Comparison of ENCODE assay signal across 9 cellular contexts in the genomic region with DNA sequence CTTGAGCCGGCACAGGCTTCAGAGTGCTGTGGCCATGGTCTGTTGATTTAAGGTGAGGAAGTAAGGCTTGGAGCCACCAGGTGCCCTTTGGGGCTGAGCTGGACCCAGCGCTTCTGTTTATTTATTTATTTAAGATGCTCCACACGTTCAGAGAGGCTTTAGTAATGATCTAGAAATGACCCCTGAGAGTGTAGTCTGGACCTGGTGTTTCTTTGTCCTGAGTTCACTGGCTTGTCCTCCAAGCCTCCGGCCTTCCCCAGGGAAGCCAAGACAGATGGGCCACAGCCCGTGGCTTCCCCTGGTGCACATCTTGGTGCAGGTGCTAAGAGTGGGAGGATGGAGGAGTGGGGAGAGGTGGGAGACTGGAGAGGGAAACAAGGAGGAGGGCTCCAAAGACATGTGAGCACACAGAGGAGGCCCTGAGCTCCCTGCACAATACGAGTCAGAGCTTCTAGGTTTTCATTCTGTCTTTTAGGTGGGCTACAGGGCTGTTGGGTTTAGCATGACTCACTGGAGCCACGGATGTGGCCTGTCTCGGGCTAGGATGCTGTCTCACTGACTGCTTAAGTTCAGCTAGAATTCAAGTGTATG. TPM values are rescaled to one million over a fixed set of nuclear protein-coding genes. Genes with fewer than 3 reads are reported as not detected.
DNase-seq lines count a peak whose midpoint lies in the region; ATAC-seq, FAIRE-seq and TF ChIP-seq lines count a peak whose summit lies in the region.
"Had no signal": no experiment of that assay in that cellular context is flagged by ENCODE, and none has a peak within 500 bp of the region (broad histone marks: within the 10 kb centered on the region; RNA-seq: fewer than 3 reads in every experiment).

No MANE protein-coding gene starts in this region.

- H3K9me1 ChIP-seq in endothelial cell of umbilical vein (replicated peaks; ENCODE audit: control insufficient read depth, extremely low read depth, insufficient read depth, low read length) = no peaks in the 10 kb centered on the region

- no peak overlapping the region for H3K4me2 ChIP-seq in endothelial cell of umbilical vein (ENCODE audit: insufficient read depth, low read length)

- no peaks in the 10 kb centered on the region for H3K79me2 ChIP-seq in endothelial cell of umbilical vein (ENCODE audit: control insufficient read depth, insufficient read depth, low read length)

- peak overlapping the region; percentile 60 for H3K4me3 Mint-ChIP-seq in T-helper 1 cell treated with Interleukin-12 subunit alpha and Interleukin-12 subunit beta and Interleukin-4 antibody, amounts not matched to agents 30 μg/mL and 1 μg/mL, for 36 hours
- peak overlapping the region; percentile 77 to 80 for H3K4me3 Mint-ChIP-seq in stimulated activated naive CD8-positive, alpha-beta T cell treated with anti-CD3 and anti-CD28 coated beads, Interleukin-15, amount 100 ng/mL, for 72 hours
- H3K4me3 Mint-ChIP-seq: CD4-positive, alpha-beta T cell had no signal

- ATAC-seq in Right ventricle myocardium inferior (no peak), heart right ventricle (no peak), HG03354 (IDR thresholded peaks at IDR 0.05; ENCODE audit: poor library complexity, severe bottlenecking, unreplicated experiment) (no peak)
- ATAC-seq in stimulated activated naive CD8-positive, alpha-beta T cell treated with anti-CD3 and anti-CD28 coated beads, Interleukin-15, amount 100 ng/mL, for 72 hours = peak; percentile 86

- POLR2A ChIA-PET in endothelial cell of umbilical vein (lab: Charles Lee) = no interaction called here

- H3K9me3 ChIP-seq in heart right ventricle (peaks cover 0 to 31% (median 0%) of the 10 kb centered on the region in 11 donors), endothelial cell of umbilical vein (replicated peaks; ENCODE audit: control insufficient read depth, insufficient read depth, low read length) (no peaks in the 10 kb centered on the region), WERI-Rb-1 (ENCODE audit: severe bottlenecking) (peaks cover 8% of the 10 kb centered on the region)

- WGBS in heart right ventricle, 2 donors = 74 to 76% methylated on average over 8 of the region's 8 CpGs

- H3K4me3 ChIP-seq in heart right ventricle (no peak overlapping the region), endothelial cell of umbilical vein (replicated peaks in 1 of 3; ENCODE audit: insufficient read depth in 1 of 3, low read depth in 1 of 3, low read length in 3 of 3) (no peak overlapping the region), WERI-Rb-1 (ENCODE audit: low read depth, low read length) (no peak overlapping the region)

- peaks cover 0 to 8% (median 5%) of the 10 kb centered on the region in 9 donors for H3K4me1 ChIP-seq in heart right ventricle
- peaks cover 11% of the 10 kb centered on the region for H3K4me1 ChIP-seq in endothelial cell of umbilical vein (ENCODE audit: control insufficient read depth, extremely low read depth, insufficient read depth, low read length)

- H3K27me3 ChIP-seq in heart right ventricle = peaks cover 0 to 27% (median 23%) of the 10 kb centered on the region in 7 donors
- no peaks in the 10 kb centered on the region for H3K27me3 ChIP-seq in endothelial cell of umbilical vein (ENCODE audit: control insufficient read depth in 2 of 2, insufficient read depth in 2 of 2, low read length in 2 of 2)
- peaks cover 7% of the 10 kb centered on the region for H3K27me3 ChIP-seq in WERI-Rb-1 (ENCODE audit: insufficient read depth, low read depth, severe bottlenecking)

- DNase-seq in Right ventricle myocardium inferior (ENCODE audit: missing footprints) (peak; percentile 34), heart right ventricle (no peak), endothelial cell of umbilical vein (ENCODE audit: low read depth, low spot score) (peak; percentile 13), WERI-Rb-1 (no peak), DMS 273 treated with DMSO at 0.1 percent for 48 hours (lab: John Stamatoyannopoulos, UW) (no peak)
- peak; percentile 65 to 74 for DNase-seq in stimulated activated naive CD8-positive, alpha-beta T cell treated with anti-CD3 and anti-CD28 coated beads, Interleukin-15, amount 100 ng/mL, for 72 hours

- H3K27me3 Mint-ChIP-seq in T-helper 1 cell treated with Interleukin-12 subunit alpha and Interleukin-12 subunit beta and Interleukin-4 antibody, amounts not matched to agents 30 μg/mL and 1 μg/mL, for 36 hours (ENCODE audit: low read depth) = no peaks in the 10 kb centered on the region
- no peaks in the 10 kb centered on the region for H3K27me3 Mint-ChIP-seq in stimulated activated naive CD8-positive, alpha-beta T cell treated with anti-CD3 and anti-CD28 coated beads, Interleukin-15, amount 100 ng/mL, for 72 hours

- BruUV-seq in endothelial cell of umbilical vein (replicated peaks; lab: Mats Ljungman, UMichigan) = no TSS peak

- no peak for TF ChIP-seq POLR2A in endothelial cell of umbilical vein (IDR thresholded peaks at IDR 0.05; ENCODE audit: low read depth, low read length)

- no peak overlapping the region for H3K9ac ChIP-seq in endothelial cell of umbilical vein (replicated peaks; ENCODE audit: extremely low read depth, insufficient read depth, low read length)

- H3K4me1 Mint-ChIP-seq in T-helper 1 cell treated with Interleukin-12 subunit alpha and Interleukin-12 subunit beta and Interleukin-4 antibody, amounts not matched to agents 30 μg/mL and 1 μg/mL, for 36 hours (ENCODE audit: low read depth) = peaks cover 51% of the 10 kb centered on the region
- H3K4me1 Mint-ChIP-seq in stimulated activated naive CD8-positive, alpha-beta T cell treated with anti-CD3 and anti-CD28 coated beads, Interleukin-15, amount 100 ng/mL, for 72 hours = peaks cover 88% of the 10 kb centered on the region

- CTCF ChIA-PET in endothelial cell of umbilical vein (lab: Charles Lee) = interaction anchor here (1.1 to 1.8 kb wide), 2 partner anchors 34 to 68 kb away, joined by 3 to 6 read pairs; no protein-coding TSS in a partner anchor

- no peaks in the 10 kb centered on the region for H3K36me3 ChIP-seq in heart right ventricle
- H3K36me3 ChIP-seq in endothelial cell of umbilical vein (ENCODE audit: control insufficient read depth in 2 of 2, extremely low read depth in 1 of 2, insufficient read depth in 2 of 2, low read length in 2 of 2) = no peaks in the 10 kb centered on the region
- H3K36me3 ChIP-seq in WERI-Rb-1 = no peaks in the 10 kb centered on the region

- intact Hi-C loops in Right ventricle myocardium inferior (cut with DNase I) (no loop called here), heart right ventricle (cut with DNase I) (no loop called here), endothelial cell of umbilical vein (cut with micrococcal nuclease) (no loop called here)

- peak overlapping the region; percentile 79 for H3K27ac Mint-ChIP-seq in T-helper 1 cell treated with Interleukin-12 subunit alpha and Interleukin-12 subunit beta and Interleukin-4 antibody, amounts not matched to agents 30 μg/mL and 1 μg/mL, for 36 hours
- peak overlapping the region; percentile 88 to 99 for H3K27ac Mint-ChIP-seq in stimulated activated naive CD8-positive, alpha-beta T cell treated with anti-CD3 and anti-CD28 coated beads, Interleukin-15, amount 100 ng/mL, for 72 hours
- H3K27ac Mint-ChIP-seq: CD4-positive, alpha-beta T cell had no signal

- peak; percentile 81 for FAIRE-seq in endothelial cell of umbilical vein (lab: Jason Lieb, UNC)

- peak overlapping the region; percentile 11 for H2AFZ ChIP-seq in endothelial cell of umbilical vein (ENCODE audit: low read depth, low read length)

- H4K20me1 ChIP-seq in endothelial cell of umbilical vein (replicated peaks; ENCODE audit: control insufficient read depth, extremely low read depth, insufficient read depth, low read length) = no peaks in the 10 kb centered on the region

- dilution Hi-C loops in endothelial cell of umbilical vein (cut with MboI; ENCODE audit: extremely low pct_ligation_motif_present, low sequenced_read_pairs) = no loop called here

- peaks cover 11% of the 10 kb centered on the region for H3K9me3 Mint-ChIP-seq in T-helper 1 cell treated with Interleukin-12 subunit alpha and Interleukin-12 subunit beta and Interleukin-4 antibody, amounts not matched to agents 30 μg/mL and 1 μg/mL, for 36 hours
- peaks cover 12 to 23% of the 10 kb centered on the region in 2 donors for H3K9me3 Mint-ChIP-seq in stimulated activated naive CD8-positive, alpha-beta T cell treated with anti-CD3 and anti-CD28 coated beads, Interleukin-15, amount 100 ng/mL, for 72 hours

- peaks cover 26% of the 10 kb centered on the region for H3K36me3 Mint-ChIP-seq in T-helper 1 cell treated with Interleukin-12 subunit alpha and Interleukin-12 subunit beta and Interleukin-4 antibody, amounts not matched to agents 30 μg/mL and 1 μg/mL, for 36 hours (ENCODE audit: low read depth)

- H3K27ac ChIP-seq in heart right ventricle (no peak overlapping the region), endothelial cell of umbilical vein (ENCODE audit: insufficient read depth, low read depth, low read length) (peak overlapping the region; percentile 16), WERI-Rb-1 (no peak overlapping the region)

- TF ChIP-seq CTCF in heart right ventricle (IDR thresholded peaks at IDR 0.05) (no peak), endothelial cell of umbilical vein (IDR thresholded peaks at IDR 0.05; ENCODE audit: extremely low read depth in 1 of 2, insufficient read depth in 1 of 2, low read depth in 1 of 2, low read length in 2 of 2) (no peak), WERI-Rb-1 (IDR thresholded peaks at IDR 0.05; ENCODE audit: low read depth, low read length) (no peak)

TF ChIP-seq in endothelial cell of umbilical vein, 7 proteins besides CTCF, POLR2A, EP300 and RAD21 (continues in another document):
- peak; percentile 63 for TF ChIP-seq FOS (IDR thresholded peaks at IDR 0.05; ENCODE audit: borderline replicate concordance, insufficient read depth, low read length)
- no peak for TF ChIP-seq GATA2 (IDR thresholded peaks at IDR 0.05; ENCODE audit: insufficient read depth, insufficient read length, low read depth, low read length)
- TF ChIP-seq JUN (IDR thresholded peaks at IDR 0.05; ENCODE audit: borderline replicate concordance, insufficient read depth, insufficient read length, low read depth) = no peak
- TF ChIP-seq POLR2AphosphoS5 (IDR thresholded peaks at IDR 0.05; ENCODE audit: insufficient read depth, low read depth, low read length) = no peak
- TF ChIP-seq EZH2 (IDR thresholded peaks at IDR 0.05; ENCODE audit: borderline replicate concordance, low read depth, low read length, severe bottlenecking) = no peak

RNA-seq across cellular contexts. Expression of a gene that starts 56.9 kb away (rescaled TPM):
- total RNA-seq in Right ventricle myocardium inferior = 2.1 TPM
- total RNA-seq in heart right ventricle = 1 to 10 TPM in 1 of 10 donors, under 1 TPM in 7, not detected in 2; 0.07 to 1.2 (median 0.46) TPM
- under 1 TPM; 0.07 to 0.15 TPM for polyA plus RNA-seq in heart right ventricle
- 3.1 and 5.1 TPM in 2 replicates for total RNA-seq in endothelial cell of umbilical vein
- 7.1 and 7.3 TPM in 2 replicates for polyA plus RNA-seq in endothelial cell of umbilical vein
- 4.2 and 6.1 TPM in 2 replicates for polyA plus RNA-seq in endothelial cell of umbilical vein (2011; cell fraction: cytosol; rRNA removed)
- 31.8 and 34.4 TPM in 2 replicates for polyA plus RNA-seq in endothelial cell of umbilical vein (2011; cell fraction: nucleus; rRNA removed)
- 4.8 and 5.4 TPM in 2 replicates for polyA plus RNA-seq in endothelial cell of umbilical vein (2012)
- polyA minus RNA-seq in endothelial cell of umbilical vein = 5.6 and 7.4 TPM in 2 replicates
- polyA minus RNA-seq in endothelial cell of umbilical vein (2011; cell fraction: cytosol; rRNA and poly(A)+ RNA removed) = 7.0 TPM
- 10.2 and 12.1 TPM in 2 replicates for polyA minus RNA-seq in endothelial cell of umbilical vein (2011; cell fraction: nucleus; rRNA and poly(A)+ RNA removed)

Comparison
In these comparisons a context has a peak if more than half of its experiments do, and no peak if none do; other contexts are left out.
1. DNase-seq: peak in Right ventricle myocardium inferior (single experiment), endothelial cell of umbilical vein (single experiment) and stimulated activated naive CD8-positive, alpha-beta T cell treated with anti-CD3 and anti-CD28 coated beads, Interleukin-15, amount 100 ng/mL, for 72 hours (2 of 2); none in heart right ventricle (0 of 2), WERI-Rb-1 (single experiment) and DMS 273 treated with DMSO at 0.1 percent for 48 hours (single experiment).